1 cellular context compared by ENCODE assay signal in genomic region chrX:23403849-23404248, GRCh38.
TF ChIP-seq lines count a peak whose summit lies in the region.

No MANE protein-coding gene starts in this region.

TF ChIP-seq in K562, 482 proteins besides CTCF, POLR2A, EP300 and RAD21 (continued from another document):
- TF ChIP-seq ZNF609 (CRISPR knock-in tag; IDR thresholded peaks at IDR 0.05; ENCODE audit: borderline replicate concordance) (no peak), CHAMP1 (IDR thresholded peaks at IDR 0.05) (no peak), SRF (CRISPR knock-in tag; IDR thresholded peaks at IDR 0.05) (no peak), THAP7 (CRISPR knock-in tag; IDR thresholded peaks at IDR 0.05) (no peak), KAT8 (IDR thresholded peaks at IDR 0.05; ENCODE audit: low read depth) (no peak), USF1 (CRISPR knock-in tag; IDR thresholded peaks at IDR 0.05) (no peak), BCL6 (CRISPR knock-in tag; IDR thresholded peaks at IDR 0.05) (no peak), ZNF778 (CRISPR knock-in tag; IDR thresholded peaks at IDR 0.05) (no peak), CEBPB (tag; IDR thresholded peaks at IDR 0.05) (no peak), MEIS2 (IDR thresholded peaks at IDR 0.05; ENCODE audit: partially characterized antibody) (no peak), FOXJ3 (CRISPR knock-in tag; IDR thresholded peaks at IDR 0.05) (no peak), ZNF431 (CRISPR knock-in tag; IDR thresholded peaks at IDR 0.05) (no peak), RBM14 (IDR thresholded peaks at IDR 0.05; ENCODE audit: borderline replicate concordance, insufficient read depth, low read depth, low read length) (no peak)
